Comparison of ENCODE assay signal across 18 cellular contexts in genomic region chr5:6365142-6365976, GRCh38. TPM values are rescaled to one million over a fixed set of nuclear protein-coding genes. Genes with fewer than 3 reads are reported as not detected.
DNase-seq lines count a peak whose midpoint lies in the region; ATAC-seq, FAIRE-seq and TF ChIP-seq lines count a peak whose summit lies in the region.
"Had no signal": no experiment of that assay in that cellular context is flagged by ENCODE, and none has a peak within 500 bp of the region (broad histone marks: within the 10 kb centered on the region; RNA-seq: fewer than 3 reads in every experiment).

No MANE protein-coding gene starts in this region.

- H3K27ac ChIP-seq in right atrium auricular region = no peak overlapping the region
- H3K27ac ChIP-seq: KMS-11, lower lobe of right lung, thyroid gland had no signal

- H3K4me3 ChIP-seq in right atrium auricular region (no peak overlapping the region), astrocyte of the spinal cord (ENCODE audit: low read depth, low read length) (no peak overlapping the region)
- H3K4me3 ChIP-seq: lower lobe of right lung, skin epidermis, thyroid gland had no signal

- FAIRE-seq in GM12891 (lab: Jason Lieb, UNC) = no peak

- in situ Hi-C loops in astrocyte of the spinal cord (cut with HindIII; ENCODE audit: low sequenced_read_pairs) = no loop called here

- no peak for TF ChIP-seq CTCF in right atrium auricular region (IDR thresholded peaks at IDR 0.05)
- no peak for TF ChIP-seq CTCF in astrocyte of the spinal cord (IDR thresholded peaks at IDR 0.05; ENCODE audit: low read depth, low read length)

- no peaks in the 10 kb centered on the region for H3K4me1 ChIP-seq in right atrium auricular region
- H3K4me1 ChIP-seq: lower lobe of right lung, thyroid gland had no signal

- H3K9me3 ChIP-seq in right atrium auricular region = no peaks in the 10 kb centered on the region
- H3K9me3 ChIP-seq: lower lobe of right lung, thyroid gland had no signal

- intact Hi-C loops in cardiac septum (cut with DNase I) = no loop called here

- TF ChIP-seq POLR2A in GM12891 (IDR thresholded peaks at IDR 0.05; ENCODE audit: low read depth, low read length) = no peak

- H3K27me3 ChIP-seq in right atrium auricular region = no peaks in the 10 kb centered on the region
- H3K27me3 ChIP-seq: thyroid gland had no signal

- DNase-seq in right atrium auricular region (ENCODE audit: low spot score) (peak; percentile 56), cardiac septum (ENCODE audit: low spot score) (no peak), astrocyte of the spinal cord (ENCODE audit: low read depth, low spot score) (peak; percentile 8), left lobe of liver (ENCODE audit: low spot score) (peak; percentile 32), ureter (ENCODE audit: low spot score) (peak; percentile 35), OCI-M1 (lab: John Stamatoyannopoulos, UW) (no peak), NCI-H2171 (lab: John Stamatoyannopoulos, UW) (no peak), GM12891 (ENCODE audit: insufficient read length, low spot score) (no peak)
- DNase-seq: ACHN; activated naive CD4-positive, alpha-beta T cell treated with Interleukin-2 at 50 U/mL for 16 hours; DMS 273 treated with DMSO at 0.1 percent for 48 hours; lower lobe of right lung; NCI-H1694 treated with DMSO at 0.1 percent for 48 hours; NCI-H526 treated with DMSO at 0.1 percent for 48 hours; Right ventricle myocardium superior; thyroid gland had no signal

- H3K36me3 ChIP-seq in right atrium auricular region = peaks cover 8% of the 10 kb centered on the region

- ATAC-seq in left lobe of liver = no peak

TF ChIP-seq in GM12891, 5 proteins besides CTCF, POLR2A, EP300 and RAD21:
- no peak for TF ChIP-seq SPI1 (IDR thresholded peaks at IDR 0.05; ENCODE audit: low read depth, low read length)
- no peak for TF ChIP-seq TAF1 (IDR thresholded peaks at IDR 0.05; ENCODE audit: low read depth, low read length)
- no peak for TF ChIP-seq POU2F2 (IDR thresholded peaks at IDR 0.05; ENCODE audit: low read depth, low read length)
- no peak for TF ChIP-seq PAX5 (IDR thresholded peaks at IDR 0.05; ENCODE audit: insufficient read depth, low read length, severe bottlenecking)
- no peak for TF ChIP-seq POLR2AphosphoS5 (IDR thresholded peaks at IDR 0.05; ENCODE audit: low read depth, low read length)

RNA-seq across cellular contexts. Expression of gene MED10, which starts 13.0 kb away (rescaled TPM):
- 10 to 100 TPM; 14.2 to 17.4 TPM for total RNA-seq in right atrium auricular region
- 27.6 TPM for total RNA-seq in cardiac septum
- total RNA-seq in left lobe of liver = 9.5 TPM
- total RNA-seq in ureter = 36.5 TPM
- polyA plus RNA-seq in GM12891 (2012; ENCODE audit: low read depth, missing spikeins) = 57.6 TPM

Comparison
In these comparisons a context has a peak if more than half of its experiments do, and no peak if none do; other contexts are left out.
1. DNase-seq: peak in right atrium auricular region (single experiment), astrocyte of the spinal cord (single experiment), left lobe of liver (single experiment) and ureter (single experiment); none in cardiac septum (single experiment), OCI-M1 (single experiment), NCI-H2171 (single experiment) and GM12891 (single experiment).